ENCODE assay signal across 13 cellular contexts in the genomic region with DNA sequence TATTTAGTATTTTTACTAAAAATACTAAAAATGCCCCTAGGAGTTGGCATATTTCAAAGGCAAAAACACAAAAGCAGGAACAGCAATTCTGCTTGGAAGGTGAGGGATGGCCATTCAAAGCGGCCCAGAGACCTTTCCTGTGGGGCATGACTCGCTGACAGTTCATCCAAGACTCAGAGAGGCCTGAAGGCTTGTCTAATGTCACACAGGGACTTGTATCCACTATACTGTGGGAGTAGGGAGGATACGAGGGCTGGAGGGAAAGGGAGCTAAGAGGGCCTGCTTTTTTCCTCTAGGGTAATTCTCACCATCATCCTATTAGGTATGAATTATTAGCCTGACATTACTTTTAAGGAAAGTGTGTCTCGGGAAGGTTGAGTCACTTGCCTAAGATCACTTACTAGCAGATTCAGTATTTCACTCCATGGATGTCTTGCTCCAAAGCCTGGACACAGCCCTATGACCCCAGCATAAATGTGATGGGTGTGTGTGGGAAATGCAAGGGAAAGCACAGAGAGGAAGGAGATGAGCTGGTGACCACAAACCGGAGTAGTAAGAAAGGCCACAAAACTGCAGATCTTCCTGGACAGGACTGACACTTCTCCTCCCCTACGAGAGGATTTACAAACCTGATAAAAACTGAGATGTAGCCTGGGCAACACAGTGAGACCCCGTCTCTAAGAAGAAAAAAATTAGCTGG. TPM values are rescaled to one million over a fixed set of nuclear protein-coding genes. Genes with fewer than 3 reads are reported as not detected.
DNase-seq lines count a peak whose midpoint lies in the region; ATAC-seq and TF ChIP-seq lines count a peak whose summit lies in the region.
"Had no signal": no experiment of that assay in that cellular context is flagged by ENCODE, and none has a peak within 500 bp of the region (broad histone marks: within the 10 kb centered on the region; RNA-seq: fewer than 3 reads in every experiment).

No MANE protein-coding gene starts in this region.

- H3K27me3 Mint-ChIP-seq in activated T-cell treated with anti-CD3 and anti-CD28 coated beads, Interleukin-2, amount 50 U/mL, for 24 hours, result no peaks in the 10 kb centered on the region
- no peaks in the 10 kb centered on the region for H3K27me3 Mint-ChIP-seq in activated T-cell treated with anti-CD3 and anti-CD28 coated beads, Interleukin-2, amount 50 U/mL, for 4 hours (ENCODE audit: low read depth)
- no peaks in the 10 kb centered on the region for H3K27me3 Mint-ChIP-seq in dendritic cell treated with granulocyte-macrophage colony-stimulating factor and Interleukin-4, amounts not matched to agents 40 ng/mL and 50 ng/mL, for 4 days
- no peaks in the 10 kb centered on the region for H3K27me3 Mint-ChIP-seq in stimulated activated naive CD8-positive, alpha-beta T cell treated with anti-CD3 and anti-CD28 coated beads, Interleukin-15, Interleukin-2, amounts not matched to agents 100 ng/mL and 50 ng/mL, for 24 hours

- POLR2A ChIA-PET in RWPE1 (lab: Yijun Ruan, JAX; ENCODE audit: low non-redundant PET), result no interaction called here

- CTCF ChIA-PET in RWPE1 (lab: Yijun Ruan, JAX), result no interaction called here

- ATAC-seq in activated T-cell treated with anti-CD3 and anti-CD28 coated beads, Interleukin-2, amount 50 U/mL, for 4 hours, result no peak
- no peak for ATAC-seq in HG02973 (IDR thresholded peaks at IDR 0.05; ENCODE audit: unreplicated experiment)

- H3K4me3 Mint-ChIP-seq in activated T-cell treated with anti-CD3 and anti-CD28 coated beads, Interleukin-2, amount 50 U/mL, for 24 hours, result no peak overlapping the region
- H3K4me3 Mint-ChIP-seq in activated T-cell treated with anti-CD3 and anti-CD28 coated beads, Interleukin-2, amount 50 U/mL, for 4 hours, result no peak overlapping the region
- H3K4me3 Mint-ChIP-seq in dendritic cell treated with granulocyte-macrophage colony-stimulating factor and Interleukin-4, amounts not matched to agents 40 ng/mL and 50 ng/mL, for 4 days, result peak overlapping the region; percentile 4
- H3K4me3 Mint-ChIP-seq in stimulated activated naive CD8-positive, alpha-beta T cell treated with anti-CD3 and anti-CD28 coated beads, Interleukin-15, Interleukin-2, amounts not matched to agents 100 ng/mL and 50 ng/mL, for 24 hours, result no peak overlapping the region

- peaks cover 54% of the 10 kb centered on the region for H3K36me3 Mint-ChIP-seq in activated T-cell treated with anti-CD3 and anti-CD28 coated beads, Interleukin-2, amount 50 U/mL, for 24 hours (ENCODE audit: low read depth)
- H3K36me3 Mint-ChIP-seq in activated T-cell treated with anti-CD3 and anti-CD28 coated beads, Interleukin-2, amount 50 U/mL, for 4 hours (ENCODE audit: insufficient read depth), result peaks cover 27% of the 10 kb centered on the region
- peaks cover 16% of the 10 kb centered on the region for H3K36me3 Mint-ChIP-seq in dendritic cell treated with granulocyte-macrophage colony-stimulating factor and Interleukin-4, amounts not matched to agents 40 ng/mL and 50 ng/mL, for 4 days (ENCODE audit: low read depth)
- H3K36me3 Mint-ChIP-seq in stimulated activated naive CD8-positive, alpha-beta T cell treated with anti-CD3 and anti-CD28 coated beads, Interleukin-15, Interleukin-2, amounts not matched to agents 100 ng/mL and 50 ng/mL, for 24 hours (ENCODE audit: low read depth), result peaks cover 42% of the 10 kb centered on the region

- no peak overlapping the region for H3K27ac ChIP-seq in RWPE1
- H3K27ac ChIP-seq: HL-60, sigmoid colon had no signal

- DNase-seq in activated T-cell treated with anti-CD3 and anti-CD28 coated beads, Interleukin-2, amount 50 U/mL, for 24 hours, result no peak
- no peak for DNase-seq in activated T-cell treated with anti-CD3 and anti-CD28 coated beads, Interleukin-2, amount 50 U/mL, for 4 hours
- DNase-seq in RWPE1 (ENCODE audit: low spot score) (peak; percentile 36), retina (no peak), HuH-7 (ENCODE audit: low spot score) (no peak)
- DNase-seq: activated gamma-delta T cell treated with Interleukin-2 at 50 U/mL for 16 hours, cortex of kidney, NCI-H1436, sigmoid colon had no signal

- peak overlapping the region; percentile 76 for H3K27ac Mint-ChIP-seq in activated T-cell treated with anti-CD3 and anti-CD28 coated beads, Interleukin-2, amount 50 U/mL, for 24 hours
- H3K27ac Mint-ChIP-seq in dendritic cell treated with granulocyte-macrophage colony-stimulating factor and Interleukin-4, amounts not matched to agents 40 ng/mL and 50 ng/mL, for 4 days, result peak overlapping the region; percentile 74
- peak overlapping the region; percentile 9 for H3K27ac Mint-ChIP-seq in stimulated activated naive CD8-positive, alpha-beta T cell treated with anti-CD3 and anti-CD28 coated beads, Interleukin-15, Interleukin-2, amounts not matched to agents 100 ng/mL and 50 ng/mL, for 24 hours

- intact Hi-C loops in dendritic cell treated with granulocyte-macrophage colony-stimulating factor and Interleukin-4, amounts not matched to agents 40 ng/mL and 50 ng/mL, for 4 days (cut with micrococcal nuclease), result loop anchor here (2.0 kb wide), 1 partner anchor 45 kb away; no protein-coding TSS in a partner anchor

- no peak for TF ChIP-seq CTCF in RWPE1 (conservative IDR thresholded peaks at IDR 0.05; ENCODE audit: low read depth)

- no peaks in the 10 kb centered on the region for H3K9me3 Mint-ChIP-seq in activated T-cell treated with anti-CD3 and anti-CD28 coated beads, Interleukin-2, amount 50 U/mL, for 24 hours
- no peaks in the 10 kb centered on the region for H3K9me3 Mint-ChIP-seq in activated T-cell treated with anti-CD3 and anti-CD28 coated beads, Interleukin-2, amount 50 U/mL, for 4 hours
- no peaks in the 10 kb centered on the region for H3K9me3 Mint-ChIP-seq in dendritic cell treated with granulocyte-macrophage colony-stimulating factor and Interleukin-4, amounts not matched to agents 40 ng/mL and 50 ng/mL, for 4 days
- no peaks in the 10 kb centered on the region for H3K9me3 Mint-ChIP-seq in stimulated activated naive CD8-positive, alpha-beta T cell treated with anti-CD3 and anti-CD28 coated beads, Interleukin-15, Interleukin-2, amounts not matched to agents 100 ng/mL and 50 ng/mL, for 24 hours

- H3K4me1 Mint-ChIP-seq in activated T-cell treated with anti-CD3 and anti-CD28 coated beads, Interleukin-2, amount 50 U/mL, for 24 hours (ENCODE audit: low read depth), result peaks cover 40% of the 10 kb centered on the region
- peaks cover 40% of the 10 kb centered on the region for H3K4me1 Mint-ChIP-seq in activated T-cell treated with anti-CD3 and anti-CD28 coated beads, Interleukin-2, amount 50 U/mL, for 4 hours (ENCODE audit: low read depth)
- H3K4me1 Mint-ChIP-seq in dendritic cell treated with granulocyte-macrophage colony-stimulating factor and Interleukin-4, amounts not matched to agents 40 ng/mL and 50 ng/mL, for 4 days (ENCODE audit: low read depth), result peaks cover 36% of the 10 kb centered on the region
- H3K4me1 Mint-ChIP-seq in stimulated activated naive CD8-positive, alpha-beta T cell treated with anti-CD3 and anti-CD28 coated beads, Interleukin-15, Interleukin-2, amounts not matched to agents 100 ng/mL and 50 ng/mL, for 24 hours (ENCODE audit: low read depth), result peaks cover 52% of the 10 kb centered on the region

RNA-seq across cellular contexts. Expression of a gene that starts 16.7 kb away (rescaled TPM):
- total RNA-seq in activated T-cell treated with anti-CD3 and anti-CD28 coated beads, Interleukin-2, amount 50 U/mL, for 4 hours, result 1 to 10 TPM; 1.3 to 2.6 (median 1.7) TPM

RNA-seq across cellular contexts. Expression of a gene that starts 43.0 kb away (rescaled TPM):
- total RNA-seq in activated T-cell treated with anti-CD3 and anti-CD28 coated beads, Interleukin-2, amount 50 U/mL, for 4 hours, result 100 to 1,000 TPM in 1 of 3 donors, 10 to 100 TPM in 2; 69.3 to 146 (median 88.9) TPM

Comparison
In these comparisons a context has a peak if more than half of its experiments do, and no peak if none do; other contexts are left out.
1. H3K27ac Mint-ChIP-seq: peak in every context shown above with its lines; median percentile 76 in activated T-cell treated with anti-CD3 and anti-CD28 coated beads, Interleukin-2, amount 50 U/mL, for 24 hours; 74 in dendritic cell treated with granulocyte-macrophage colony-stimulating factor and Interleukin-4, amounts not matched to agents 40 ng/mL and 50 ng/mL, for 4 days; 9 in stimulated activated naive CD8-positive, alpha-beta T cell treated with anti-CD3 and anti-CD28 coated beads, Interleukin-15, Interleukin-2, amounts not matched to agents 100 ng/mL and 50 ng/mL, for 24 hours.